ENCODE assay signal across 13 cellular contexts in genomic region chr16:85333744-85334640, GRCh38.
A peak's percentile ranks its signal among the peaks of the same experiment; 100 is the strongest.
DNase-seq lines count a peak whose midpoint lies in the region; ATAC-seq, FAIRE-seq and TF ChIP-seq lines count a peak whose summit lies in the region.
"Had no signal": no experiment of that assay in that cellular context is flagged by ENCODE, and none has a peak within 500 bp of the region (broad histone marks: within the 10 kb centered on the region; RNA-seq: fewer than 3 reads in every experiment).

No MANE protein-coding gene starts in this region.

- H3K36me3 ChIP-seq in HCT116 (ENCODE audit: control insufficient read depth in 1 of 2, insufficient read depth in 2 of 2, low read length in 2 of 2) (no peaks in the 10 kb centered on the region), kidney (ENCODE audit: control insufficient read depth in 1 of 2, insufficient read depth in 2 of 2, low read length in 2 of 2) (no peaks in the 10 kb centered on the region), small intestine (ENCODE audit: control insufficient read depth in 2 of 2, insufficient read depth in 2 of 2, low read length in 2 of 2) (no peaks in the 10 kb centered on the region)
- H3K36me3 ChIP-seq: esophagus squamous epithelium, ovary had no signal

- FAIRE-seq in kidney (lab: Jason Lieb, UNC) = no peak
- no peak for FAIRE-seq in small intestine (lab: Jason Lieb, UNC)

- RAD21 ChIA-PET in HCT116 (lab: Charles Lee; ENCODE audit: low non-redundant PET in 1 of 2, low total read pairs in 2 of 2, uncharacterized antibody in 2 of 2, unreplicated experiment in 2 of 2) = interaction anchor here (0.6 to 1.9 kb wide), 3 partner anchors 11 to 32 kb away, joined by 3 to 5 read pairs (median 3); no protein-coding TSS in a partner anchor

- no peak for DNase-seq in HCT116 (ENCODE audit: low read depth, low spot score)
- DNase-seq in kidney = peak; percentile 51
- no peak for DNase-seq in small intestine
- no peak for DNase-seq in dorsolateral prefrontal cortex
- DNase-seq in ureter (ENCODE audit: low spot score) = no peak
- no peak for DNase-seq in Kasumi-1 (lab: John Stamatoyannopoulos, UW)
- DNase-seq: esophagus squamous epithelium; mammary epithelial cell; MV-4-11; ovary; stimulated activated CD4-positive, alpha-beta T cell treated with anti-CD3 and anti-CD28 coated beads, Interleukin-12 subunit alpha, Interleukin-12 subunit beta, amount 100 ng/mL, for 4 hours; substantia nigra had no signal

- peaks cover 59 to 65% of the 10 kb centered on the region in 2 experiments for H3K4me1 ChIP-seq in HCT116 (ENCODE audit: control insufficient read depth in 1 of 2, insufficient read depth in 2 of 2, low read length in 2 of 2)
- H3K4me1 ChIP-seq in kidney (ENCODE audit: control insufficient read depth in 1 of 2, insufficient read depth in 1 of 2, low read depth in 1 of 2, low read length in 2 of 2) = peaks cover 15 to 27% of the 10 kb centered on the region in 2 donors
- peaks cover 6 to 7% of the 10 kb centered on the region in 2 donors for H3K4me1 ChIP-seq in small intestine (ENCODE audit: control insufficient read depth in 2 of 2, insufficient read depth in 1 of 2, low read depth in 1 of 2, low read length in 1 of 2)

- no peak overlapping the region for H2AFZ ChIP-seq in HCT116 (ENCODE audit: low read depth, low read length, poor library complexity, severe bottlenecking)

- TF ChIP-seq CTCF in HCT116 (IDR thresholded peaks at IDR 0.05 in 2 of 3, conservative IDR thresholded peaks at IDR 0.05 in 1 of 3; ENCODE audit: borderline replicate concordance in 1 of 3, insufficient read depth in 1 of 3, low read depth in 2 of 3, low read length in 2 of 3) = 0 out of 6 replicates have a peak, but pooled peaks of 1 of the 3 experiments have one; percentile 17
- no peak for TF ChIP-seq CTCF in VCaP (conservative IDR thresholded peaks at IDR 0.05)
- no peak for TF ChIP-seq CTCF in kidney (IDR thresholded peaks at IDR 0.05; ENCODE audit: borderline replicate concordance, extremely low read depth, insufficient read depth)
- no peak for TF ChIP-seq CTCF in dorsolateral prefrontal cortex (IDR thresholded peaks at IDR 0.05 in 54 of 56, conservative IDR thresholded peaks at IDR 0.05 in 2 of 56; ENCODE audit: low read depth in 1 of 56, partially characterized antibody in 56 of 56)

- H3K9ac ChIP-seq in HCT116 (ENCODE audit: low read length) (no peak overlapping the region), kidney (ENCODE audit: low read length in 2 of 2) (no peak overlapping the region)

- H3K79me2 ChIP-seq in HCT116 (ENCODE audit: insufficient read depth, low read length) = no peaks in the 10 kb centered on the region

- no peaks in the 10 kb centered on the region for H3K27me3 ChIP-seq in HCT116 (ENCODE audit: insufficient read depth, low read length)
- H3K27me3 ChIP-seq in small intestine (ENCODE audit: control insufficient read depth in 2 of 2, insufficient read depth in 2 of 2, low read length in 2 of 2) = no peaks in the 10 kb centered on the region
- peaks cover 0 to 11% (median 0%) of the 10 kb centered on the region in 45 donors for H3K27me3 ChIP-seq in dorsolateral prefrontal cortex
- H3K27me3 ChIP-seq: ovary had no signal

- no peak for TF ChIP-seq POLR2A in HCT116 (IDR thresholded peaks at IDR 0.05; ENCODE audit: borderline replicate concordance, extremely low read depth, insufficient read depth, insufficient read length)

- H3K9me3 ChIP-seq in HCT116 (ENCODE audit: control insufficient read depth in 1 of 2, insufficient read depth in 1 of 2, low read depth in 1 of 2, low read length in 2 of 2) (no peaks in the 10 kb centered on the region), kidney (ENCODE audit: control insufficient read depth in 1 of 2, low read length in 2 of 2) (no peaks in the 10 kb centered on the region), small intestine (ENCODE audit: control insufficient read depth, low read depth) (no peaks in the 10 kb centered on the region)
- H3K9me3 ChIP-seq: esophagus squamous epithelium, ovary had no signal

- TF ChIP-seq RAD21 in HCT116 (IDR thresholded peaks at IDR 0.05; ENCODE audit: low read depth) = no peak

- intact Hi-C loops in HCT116 (cut with micrococcal nuclease) = no loop called here
- intact Hi-C loops in kidney (cut with DNase I) = no loop called here
- intact Hi-C loops in dorsolateral prefrontal cortex (cut with DNase I) = no loop called here

- 57 to 74% (median 72%) methylated on average over 29 of the region's 29 CpGs for WGBS in small intestine, 3 donors

- ATAC-seq in HCT116 = no peak

- H3K4me3 ChIP-seq in HCT116 (replicated peaks in 1 of 2; ENCODE audit: low read depth in 1 of 2, low read length in 2 of 2) = no peak overlapping the region
- H3K4me3 ChIP-seq in kidney (ENCODE audit: low read length in 2 of 2) = no peak overlapping the region
- no peak overlapping the region for H3K4me3 ChIP-seq in small intestine (ENCODE audit: low read depth in 1 of 2, low read length in 2 of 2)
- no peak overlapping the region for H3K4me3 ChIP-seq in dorsolateral prefrontal cortex
- H3K4me3 ChIP-seq: ovary had no signal

- H4K20me1 ChIP-seq in HCT116 (ENCODE audit: insufficient read depth) = no peaks in the 10 kb centered on the region; the same call in 1 of the 2 replicates

- H3K9me2 ChIP-seq in HCT116 (ENCODE audit: insufficient read depth) = no peaks in the 10 kb centered on the region

- H3K4me2 ChIP-seq in HCT116 (ENCODE audit: low read length) = peak overlapping the region; percentile 78; the same call in 1 of the 2 replicates

- H3K27ac ChIP-seq in HCT116 (ENCODE audit: low read depth, low read length) (no peak overlapping the region), VCaP (peak overlapping the region; percentile 71), kidney (ENCODE audit: low read depth in 2 of 2, low read length in 2 of 2) (peak overlapping the region; percentile 43 to 62), small intestine (ENCODE audit: low read depth in 1 of 2, low read length in 1 of 2) (peak overlapping the region; percentile 95 to 97), dorsolateral prefrontal cortex (no peak overlapping the region)
- H3K27ac ChIP-seq: esophagus squamous epithelium, ovary had no signal

- CTCF ChIA-PET in HCT116 (lab: Charles Lee) = interaction anchor here (0.9 to 1.8 kb wide), 4 partner anchors 13 to 219 kb away, joined by 3 to 14 read pairs (median 5); no protein-coding TSS in a partner anchor

- POLR2A ChIA-PET in HCT116 (lab: Charles Lee) = no interaction called here

- no TSS peak for BruUV-seq in HCT116 (replicated peaks; lab: Mats Ljungman, UMichigan)

TF ChIP-seq in HCT116, 20 proteins besides CTCF, POLR2A, EP300 and RAD21:
- no peak for TF ChIP-seq TCF7L2 (IDR thresholded peaks at IDR 0.05; ENCODE audit: borderline replicate concordance, extremely low read depth, insufficient read depth, insufficient read length)
- no peak for TF ChIP-seq SP1 (IDR thresholded peaks at IDR 0.05; ENCODE audit: low read depth)
- TF ChIP-seq ELF1 (IDR thresholded peaks at IDR 0.05; ENCODE audit: borderline replicate concordance, low read depth) = no peak
- no peak for TF ChIP-seq SRF (IDR thresholded peaks at IDR 0.05; ENCODE audit: low read depth)
- TF ChIP-seq REST (IDR thresholded peaks at IDR 0.05; ENCODE audit: low read depth) = no peak
- TF ChIP-seq EGR1 (IDR thresholded peaks at IDR 0.05; ENCODE audit: low read depth) = no peak
- no peak for TF ChIP-seq JUND (IDR thresholded peaks at IDR 0.05)
- TF ChIP-seq FOSL1 (IDR thresholded peaks at IDR 0.05; ENCODE audit: low read depth) = no peak

Comparison
In these comparisons a context has a peak if more than half of its experiments do, and no peak if none do; other contexts are left out.
1. H3K27ac ChIP-seq: peak in VCaP (single experiment), kidney (2 of 2) and small intestine (2 of 2); none in HCT116 (single experiment) and dorsolateral prefrontal cortex (0 of 59).